Comparison of ENCODE assay signal across 1 cellular context in genomic region chrX:51519131-51519530, GRCh38. TPM values are rescaled to one million over a fixed set of nuclear protein-coding genes. Genes with fewer than 3 reads are reported as not detected.
"Had no signal": no experiment of that assay in that cellular context is flagged by ENCODE, and none has a peak within 500 bp of the region (broad histone marks: within the 10 kb centered on the region; RNA-seq: fewer than 3 reads in every experiment).

No MANE protein-coding gene starts in this region.

RNA-seq across cellular contexts. Expression of gene NUDT11, which starts 22.7 kb away (rescaled TPM):
- total RNA-seq: right lobe of liver had no signal
